Comparison of ENCODE assay signal across 27 cellular contexts in genomic region chr6:44740566-44741120, GRCh38.
A peak's percentile ranks its signal among the peaks of the same experiment; 100 is the strongest.
DNase-seq lines count a peak whose midpoint lies in the region; ATAC-seq, FAIRE-seq and TF ChIP-seq lines count a peak whose summit lies in the region.
"Had no signal": no experiment of that assay in that cellular context is flagged by ENCODE, and none has a peak within 500 bp of the region (broad histone marks: within the 10 kb centered on the region; RNA-seq: fewer than 3 reads in every experiment).

No MANE protein-coding gene starts in this region.

- FAIRE-seq in astrocyte (lab: Jason Lieb, UNC), result no peak
- FAIRE-seq: GM18507 had no signal

- H3K27me3 ChIP-seq in astrocyte (ENCODE audit: insufficient read depth, low read length) (peaks cover 2% of the 10 kb centered on the region), ovary (no peaks in the 10 kb centered on the region)
- H3K27me3 ChIP-seq: BE2C had no signal

- peak overlapping the region; percentile 9 for H3K27ac Mint-ChIP-seq in astrocyte (ENCODE audit: unreplicated experiment)
- H3K27ac Mint-ChIP-seq in activated CD8-positive, alpha-beta memory T cell treated with anti-CD3 and anti-CD28 coated beads, Interleukin-2, amount 10 ng/mL, durations not matched to agents 7 days and 5 days, result no peak overlapping the region

- no peaks in the 10 kb centered on the region for H3K79me2 ChIP-seq in astrocyte (ENCODE audit: insufficient read depth, low read length)

- no peaks in the 10 kb centered on the region for H3K27me3 Mint-ChIP-seq in astrocyte (ENCODE audit: low read depth, unreplicated experiment)
- no peaks in the 10 kb centered on the region for H3K27me3 Mint-ChIP-seq in activated CD8-positive, alpha-beta memory T cell treated with anti-CD3 and anti-CD28 coated beads, Interleukin-2, amount 10 ng/mL, durations not matched to agents 7 days and 5 days

- TF ChIP-seq CTCF in astrocyte (IDR thresholded peaks at IDR 0.05; ENCODE audit: insufficient read depth, low read depth, low read length), result no peak
- no peak for TF ChIP-seq CTCF in ovary (IDR thresholded peaks at IDR 0.05)

- peaks cover 21% of the 10 kb centered on the region for H3K4me1 Mint-ChIP-seq in astrocyte (ENCODE audit: low read depth, unreplicated experiment)
- no peaks in the 10 kb centered on the region for H3K4me1 Mint-ChIP-seq in activated CD8-positive, alpha-beta memory T cell treated with anti-CD3 and anti-CD28 coated beads, Interleukin-2, amount 10 ng/mL, durations not matched to agents 7 days and 5 days

- H3K4me1 ChIP-seq in astrocyte (ENCODE audit: insufficient read depth, low read length), result no peaks in the 10 kb centered on the region
- peaks cover 30% of the 10 kb centered on the region for H3K4me1 ChIP-seq in mesodermal cell (ENCODE audit: control insufficient read depth, insufficient read depth, low read length, poor library complexity, severe bottlenecking)
- no peaks in the 10 kb centered on the region for H3K4me1 ChIP-seq in ovary (ENCODE audit: insufficient read depth)
- H3K4me1 ChIP-seq: BE2C had no signal

- H3K36me3 ChIP-seq in astrocyte (ENCODE audit: insufficient read depth, low read length), result no peaks in the 10 kb centered on the region
- H3K36me3 ChIP-seq in mesodermal cell (ENCODE audit: control insufficient read depth, insufficient read depth, low read length), result no peaks in the 10 kb centered on the region
- H3K36me3 ChIP-seq in ovary, result no peaks in the 10 kb centered on the region
- H3K36me3 ChIP-seq: BE2C had no signal

- H3K9me3 Mint-ChIP-seq in astrocyte (ENCODE audit: unreplicated experiment), result peaks cover 7% of the 10 kb centered on the region
- H3K9me3 Mint-ChIP-seq in activated CD8-positive, alpha-beta memory T cell treated with anti-CD3 and anti-CD28 coated beads, Interleukin-2, amount 10 ng/mL, durations not matched to agents 7 days and 5 days (ENCODE audit: low read depth), result peaks cover 4% of the 10 kb centered on the region

- ATAC-seq in GM21381 (IDR thresholded peaks at IDR 0.05; ENCODE audit: unreplicated experiment), result no peak
- no peak for ATAC-seq in activated CD8-positive, alpha-beta memory T cell treated with anti-CD3 and anti-CD28 coated beads, Interleukin-2, amount 10 ng/mL, durations not matched to agents 7 days and 5 days
- ATAC-seq: HCT116, PC-3 had no signal

- H3K4me3 Mint-ChIP-seq in astrocyte (ENCODE audit: unreplicated experiment), result no peak overlapping the region
- H3K4me3 Mint-ChIP-seq in activated CD8-positive, alpha-beta memory T cell treated with anti-CD3 and anti-CD28 coated beads, Interleukin-2, amount 10 ng/mL, durations not matched to agents 7 days and 5 days, result no peak overlapping the region
- H3K4me3 Mint-ChIP-seq: CD14-positive monocyte had no signal

- intact Hi-C loops in ovary (cut with DNase I), result no loop called here

- H3K27ac ChIP-seq in astrocyte (ENCODE audit: low read depth, low read length) (no peak overlapping the region), mesodermal cell (ENCODE audit: low read depth, low read length, severe bottlenecking) (peak overlapping the region; percentile 67), ovary (no peak overlapping the region)
- H3K27ac ChIP-seq: GM23248 had no signal

- H3K9me3 ChIP-seq in astrocyte (ENCODE audit: insufficient read depth, low read depth, low read length) (no peaks in the 10 kb centered on the region), mesodermal cell (ENCODE audit: control insufficient read depth, low read length) (no peaks in the 10 kb centered on the region), ovary (no peaks in the 10 kb centered on the region)
- H3K9me3 ChIP-seq: BE2C, SK-N-SH had no signal

- no peaks in the 10 kb centered on the region for H3K36me3 Mint-ChIP-seq in astrocyte (ENCODE audit: low read depth, unreplicated experiment)
- H3K36me3 Mint-ChIP-seq in activated CD8-positive, alpha-beta memory T cell treated with anti-CD3 and anti-CD28 coated beads, Interleukin-2, amount 10 ng/mL, durations not matched to agents 7 days and 5 days, result peaks cover 3% of the 10 kb centered on the region
- H3K36me3 Mint-ChIP-seq: CD14-positive monocyte had no signal

- TF ChIP-seq POLR2A in ovary (IDR thresholded peaks at IDR 0.05), result no peak

- no peak overlapping the region for H3K9ac ChIP-seq in astrocyte (ENCODE audit: low read length)
- H3K9ac ChIP-seq: GM23248, SK-N-SH had no signal

- peak; percentile 64 for DNase-seq in ELF-1 (ENCODE audit: low read depth, low spot score)
- peak; percentile 65 for DNase-seq in NCI-H82 (lab: John Stamatoyannopoulos, UW)
- DNase-seq in astrocyte (ENCODE audit: low read depth), result no peak
- DNase-seq in NCI-H146 treated with DMSO at 0.1 percent for 48 hours (lab: John Stamatoyannopoulos, UW; ENCODE audit: unreplicated experiment), result no peak
- no peak for DNase-seq in activated CD8-positive, alpha-beta memory T cell treated with anti-CD3 and anti-CD28 coated beads, Interleukin-2, amount 10 ng/mL, durations not matched to agents 7 days and 5 days
- no peak for DNase-seq in ovary
- DNase-seq: 8988T; ACHN; BE2C; DMS153; DND-41; GM23248; IMR-90; KG1; NCI-H1048; NCI-H1417; NCI-H1694 treated with DMSO at 0.1 percent for 48 hours; NCI-H2081; NCI-H2227 treated with DMSO at 0.1 percent for 48 hours; NK-92 treated with Interleukin-12 subunit alpha and Interleukin-12 subunit beta, amount 100 ng/mL, for 24 hours; PC-3; SK-N-SH had no signal

- CTCF ChIA-PET in activated CD8-positive, alpha-beta memory T cell treated with anti-CD3 and anti-CD28 coated beads, Interleukin-2, amount 10 ng/mL, durations not matched to agents 7 days and 5 days (lab: Charles Lee), result no interaction called here

- WGBS in mesodermal cell (ENCODE audit: insufficient coverage in 2 of 2), 2 experiments, result 72 to 92% methylated on average over 4 to 7 of the region's 8 CpGs
- WGBS in ovary, 3 donors, result 89 to 90% (median 90%) methylated on average over 8 of the region's 8 CpGs

- H4K20me1 ChIP-seq in astrocyte (ENCODE audit: insufficient read depth, low read length), result no peaks in the 10 kb centered on the region

- no peak overlapping the region for H3K4me2 ChIP-seq in astrocyte (ENCODE audit: low read length)
- H3K4me2 ChIP-seq: SK-N-SH had no signal

- H3K4me3 ChIP-seq in astrocyte (ENCODE audit: insufficient read depth, low read depth, low read length) (no peak overlapping the region), mesodermal cell (ENCODE audit: extremely low read depth, insufficient read depth, low read length, poor library complexity, severe bottlenecking) (no peak overlapping the region), ovary (no peak overlapping the region)
- H3K4me3 ChIP-seq: GM23248 had no signal

- no peak overlapping the region for H2AFZ ChIP-seq in astrocyte (ENCODE audit: low read depth, low read length)
- H2AFZ ChIP-seq: GM23248 had no signal

- no peak for TF ChIP-seq EP300 in ovary (IDR thresholded peaks at IDR 0.05)

Comparison
In these comparisons a context has a peak if more than half of its experiments do, and no peak if none do; other contexts are left out.
1. DNase-seq: peak in ELF-1 (single experiment) and NCI-H82 (single experiment); none in astrocyte (single experiment), NCI-H146 treated with DMSO at 0.1 percent for 48 hours (single experiment), activated CD8-positive, alpha-beta memory T cell treated with anti-CD3 and anti-CD28 coated beads, Interleukin-2, amount 10 ng/mL, durations not matched to agents 7 days and 5 days (single experiment) and ovary (0 of 5).